In genomic region chr7:17907014-17907413, GRCh38 we compare ENCODE assay signal across 22 cellular contexts. TPM values are rescaled to one million over a fixed set of nuclear protein-coding genes. Genes with fewer than 3 reads are reported as not detected.
A peak's percentile ranks its signal among the peaks of the same experiment; 100 is the strongest.
DNase-seq lines count a peak whose midpoint lies in the region; ATAC-seq, FAIRE-seq and TF ChIP-seq lines count a peak whose summit lies in the region.
"Had no signal": no experiment of that assay in that cellular context is flagged by ENCODE, and none has a peak within 500 bp of the region (broad histone marks: within the 10 kb centered on the region; RNA-seq: fewer than 3 reads in every experiment).

No MANE protein-coding gene starts in this region.

- no peak for TF ChIP-seq POLR2A in H54 (IDR thresholded peaks at IDR 0.05; ENCODE audit: low read depth, low read length)

- TF ChIP-seq CTCF in neutrophil (IDR thresholded peaks at IDR 0.05), result no peak

- H3K36me3 ChIP-seq in neutrophil, result no peaks in the 10 kb centered on the region
- H3K36me3 ChIP-seq: gastrocnemius medialis, prostate gland had no signal

- peak; percentile 62 for ATAC-seq in esophagus mucosa
- ATAC-seq: body of pancreas, gastrocnemius medialis had no signal

- H3K9me3 ChIP-seq in neutrophil, result no peaks in the 10 kb centered on the region
- H3K9me3 ChIP-seq: body of pancreas, gastrocnemius medialis, prostate gland had no signal

- H3K4me1 ChIP-seq in neutrophil (ENCODE audit: control insufficient read depth in 1 of 2, insufficient read depth in 1 of 2, low read depth in 1 of 2, low read length in 1 of 2), result peaks cover 0 to 7% of the 10 kb centered on the region in 2 experiments
- H3K4me1 ChIP-seq: prostate gland had no signal

- H3K27me3 ChIP-seq in neutrophil, result no peaks in the 10 kb centered on the region
- H3K27me3 ChIP-seq: body of pancreas, gastrocnemius medialis had no signal

- peak overlapping the region; percentile 28 for H3K27ac ChIP-seq in neutrophil
- H3K27ac ChIP-seq: body of pancreas, gastrocnemius medialis, prostate gland, skin epidermis had no signal

- FAIRE-seq in H54 (lab: Jason Lieb, UNC), result peak; percentile 61
- FAIRE-seq: H1 had no signal

- no peak for DNase-seq in H54 (ENCODE audit: insufficient read length, low spot score)
- peak; percentile 70 for DNase-seq in M059J (ENCODE audit: low read depth)
- DNase-seq in DMS153 treated with DMSO at 0.1 percent for 48 hours (lab: John Stamatoyannopoulos, UW; ENCODE audit: unreplicated experiment), result no peak
- no peak for DNase-seq in central memory CD4-positive, alpha-beta T cell
- DNase-seq in UCSD-AML1 (lab: John Stamatoyannopoulos, UW; ENCODE audit: unreplicated experiment), result no peak
- DNase-seq: body of pancreas; CD4-positive, alpha-beta T cell; cortex of kidney; DMS79; gastrocnemius medialis; Karpas-422; NCI-H146; NCI-H2171 treated with DMSO at 0.1 percent for 48 hours; NCI-H69; nephron progenitor cell; stimulated activated naive CD4-positive, alpha-beta T cell treated with Interleukin-2 at 50 U/mL for 16 hours; T-helper 9 cell had no signal

- no peak overlapping the region for H3K4me3 ChIP-seq in neutrophil (ENCODE audit: low read depth in 1 of 2, low read length in 1 of 2)
- H3K4me3 ChIP-seq: body of pancreas, gastrocnemius medialis, prostate gland, skin epidermis had no signal

RNA-seq across cellular contexts. Expression of gene SNX13, which starts 33.3 kb away (rescaled TPM):
- 18.5 and 36.1 TPM in 2 replicates for total RNA-seq in M059J (2014; rRNA removed; shearing (Covaris generic))
- 32.1 TPM for total RNA-seq in esophagus mucosa
